In the genomic region with DNA sequence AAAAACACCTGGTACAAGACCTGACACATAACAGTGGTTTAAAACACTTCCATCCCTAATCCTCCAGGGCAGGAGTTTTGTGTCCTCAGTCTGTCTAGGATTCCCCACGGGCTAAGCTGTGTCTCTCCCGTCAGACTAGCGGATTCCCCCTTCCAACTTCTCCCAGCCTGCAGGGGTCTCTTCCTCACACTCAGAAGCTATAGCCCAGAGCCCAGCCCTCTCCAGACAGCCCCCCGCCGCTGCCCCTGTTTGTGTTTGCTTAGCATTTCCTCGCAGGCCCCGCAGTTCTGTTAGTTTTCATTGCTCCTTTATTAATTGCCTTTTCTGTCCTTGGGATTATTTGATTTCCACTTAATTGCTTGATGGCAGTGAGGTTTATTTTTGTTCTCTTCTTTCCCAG, we compare ENCODE assay signal across 23 cellular contexts.
"Had no signal": no experiment of that assay in that cellular context is flagged by ENCODE, and none has a peak within 500 bp of the region (broad histone marks: within the 10 kb centered on the region; RNA-seq: fewer than 3 reads in every experiment).

No MANE protein-coding gene starts in this region.

- H3K27ac Mint-ChIP-seq: activated CD8-positive, alpha-beta T cell treated with anti-CD3 and anti-CD28 coated beads for 36 hours; activated naive CD4-positive, alpha-beta T cell treated with anti-CD3 and anti-CD28 coated beads for 36 hours; activated naive CD8-positive, alpha-beta T cell; activated T-helper 17 cell treated with anti-CD3 and anti-CD28 coated beads, Interleukin-2, amount 50 U/mL, for 72 hours; brain; T-helper 17 cell had no signal

- DNase-seq: activated CD4-positive, alpha-beta T cell treated with anti-CD3 and anti-CD28 coated beads for 4 hours; activated CD4-positive, CD25-positive, alpha-beta regulatory T cell; activated CD8-positive, alpha-beta T cell treated with anti-CD3 and anti-CD28 coated beads for 36 hours; activated gamma-delta T cell; activated naive CD4-positive, alpha-beta T cell treated with anti-CD3 and anti-CD28 coated beads for 36 hours; activated T-cell treated with anti-CD3 and anti-CD28 coated beads for 4 hours; activated T-cell treated with anti-CD3 and anti-CD28 coated beads, Interleukin-2, amount 50 U/mL, for 48 hours; amygdala; Karpas-422; MM.1S; NCI-H1105; NCI-H1436; NCI-H1694 treated with DMSO at 0.1 percent for 48 hours; NCI-H2029 treated with DMSO at 0.1 percent for 48 hours; NCI-H345; NCI-H510A treated with DMSO at 0.1 percent for 48 hours; SIG-M5; T-helper 17 cell; T-helper 9 cell had no signal

- H3K4me1 Mint-ChIP-seq: activated T-helper 17 cell treated with anti-CD3 and anti-CD28 coated beads, Interleukin-2, amount 50 U/mL, for 72 hours; central memory CD8-positive, alpha-beta T cell had no signal

- ATAC-seq: activated CD8-positive, alpha-beta T cell treated with anti-CD3 and anti-CD28 coated beads for 36 hours; activated T-helper 17 cell treated with anti-CD3 and anti-CD28 coated beads, Interleukin-2, amount 50 U/mL, for 72 hours; T-helper 17 cell had no signal

- H3K4me3 Mint-ChIP-seq: activated CD8-positive, alpha-beta T cell treated with anti-CD3 and anti-CD28 coated beads for 36 hours; activated naive CD4-positive, alpha-beta T cell treated with anti-CD3 and anti-CD28 coated beads for 36 hours; activated naive CD8-positive, alpha-beta T cell; activated T-helper 17 cell treated with anti-CD3 and anti-CD28 coated beads, Interleukin-2, amount 50 U/mL, for 72 hours; brain; central memory CD8-positive, alpha-beta T cell; T-helper 17 cell had no signal

- H3K9me3 Mint-ChIP-seq: activated CD8-positive, alpha-beta T cell treated with anti-CD3 and anti-CD28 coated beads for 36 hours; activated naive CD4-positive, alpha-beta T cell treated with anti-CD3 and anti-CD28 coated beads for 36 hours; activated T-helper 17 cell treated with anti-CD3 and anti-CD28 coated beads, Interleukin-2, amount 50 U/mL, for 72 hours; brain; central memory CD8-positive, alpha-beta T cell had no signal

- H3K36me3 Mint-ChIP-seq: activated naive CD8-positive, alpha-beta T cell; brain had no signal
